ENCODE assay signal across 11 cellular contexts in the genomic region with DNA sequence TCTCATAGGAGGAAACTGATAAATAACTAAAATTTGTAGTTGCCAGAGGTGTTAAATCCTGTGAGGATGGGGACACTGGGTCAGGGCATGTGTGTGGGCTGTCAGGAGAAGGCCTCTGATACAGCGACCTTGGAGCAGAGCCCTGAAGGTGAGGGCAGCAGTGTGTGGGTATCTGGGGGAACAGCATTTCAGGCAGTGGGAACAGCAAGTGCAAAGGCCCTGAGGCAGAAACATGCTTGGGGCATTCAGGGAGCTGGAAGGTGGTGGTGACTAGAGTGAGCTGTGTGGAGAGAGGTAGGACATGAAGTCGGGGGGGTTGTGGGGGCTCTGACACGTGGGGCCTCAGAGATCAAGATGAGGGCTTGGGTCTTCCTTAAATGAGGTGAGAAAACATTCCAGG. TPM values are rescaled to one million over a fixed set of nuclear protein-coding genes. Genes with fewer than 3 reads are reported as not detected.
DNase-seq lines count a peak whose midpoint lies in the region; ATAC-seq, FAIRE-seq and TF ChIP-seq lines count a peak whose summit lies in the region.
"Had no signal": no experiment of that assay in that cellular context is flagged by ENCODE, and none has a peak within 500 bp of the region (broad histone marks: within the 10 kb centered on the region; RNA-seq: fewer than 3 reads in every experiment).

No MANE protein-coding gene starts in this region.

- H3K4me3 Mint-ChIP-seq in Calu3 (ENCODE audit: low read depth, unreplicated experiment) (peak overlapping the region; percentile 40), astrocyte (ENCODE audit: unreplicated experiment) (no peak overlapping the region)

- in situ Hi-C loops in HepG2 (cut with HindIII; ENCODE audit: extremely low pct_ligation_motif_present, low pct_unique_long_range_greater_than_20kb), result loop anchor here (5.0 kb wide), 1 partner anchor 68 kb away; no protein-coding TSS in a partner anchor

- TF ChIP-seq CTCF in Calu3 (IDR thresholded peaks at IDR 0.05; ENCODE audit: unreplicated experiment) (no peak), astrocyte (IDR thresholded peaks at IDR 0.05; ENCODE audit: insufficient read depth, low read depth, low read length) (no peak), HepG2 (CRISPR knock-in tag; IDR thresholded peaks at IDR 0.05) (no peak)

- no TSS peak for BruUV-seq in Calu3 (replicated peaks; lab: Mats Ljungman, UMichigan)
- no TSS peak for BruUV-seq in HepG2 (replicated peaks; lab: Mats Ljungman, UMichigan)

- H3K27me3 ChIP-seq in astrocyte (ENCODE audit: insufficient read depth, low read length), result no peaks in the 10 kb centered on the region
- H3K27me3 ChIP-seq in HepG2 (ENCODE audit: control insufficient read depth in 1 of 2, insufficient read depth in 2 of 2, low read length in 2 of 2), result no peaks in the 10 kb centered on the region
- H3K27me3 ChIP-seq in skeletal muscle satellite cell (ENCODE audit: control insufficient read depth, insufficient read depth, low read length), result no peaks in the 10 kb centered on the region
- no peaks in the 10 kb centered on the region for H3K27me3 ChIP-seq in MG63
- no peaks in the 10 kb centered on the region for H3K27me3 ChIP-seq in H7 (ENCODE audit: control insufficient read depth, insufficient read depth, low read length)

- H3K27me3 Mint-ChIP-seq in Calu3 (ENCODE audit: unreplicated experiment) (no peaks in the 10 kb centered on the region), astrocyte (ENCODE audit: low read depth, unreplicated experiment) (no peaks in the 10 kb centered on the region)

- peak overlapping the region; percentile 61 for H3K4me2 ChIP-seq in astrocyte (ENCODE audit: low read length)
- peak overlapping the region; percentile 73 for H3K4me2 ChIP-seq in HepG2 (ENCODE audit: low read depth, low read length)
- peak overlapping the region; percentile 66 for H3K4me2 ChIP-seq in skeletal muscle satellite cell (ENCODE audit: low read length)

- H3K79me2 ChIP-seq in astrocyte (ENCODE audit: insufficient read depth, low read length) (peaks cover 24% of the 10 kb centered on the region), HepG2 (ENCODE audit: insufficient read depth, low read length) (no peaks in the 10 kb centered on the region)

- peaks cover 38% of the 10 kb centered on the region for H3K4me1 Mint-ChIP-seq in Calu3 (ENCODE audit: low read depth, unreplicated experiment)
- peaks cover 44% of the 10 kb centered on the region for H3K4me1 Mint-ChIP-seq in astrocyte (ENCODE audit: low read depth, unreplicated experiment)

- H3K36me3 ChIP-seq in astrocyte (ENCODE audit: insufficient read depth, low read length) (no peaks in the 10 kb centered on the region), HepG2 (replicated peaks in 1 of 2; ENCODE audit: control insufficient read depth in 1 of 2, insufficient read depth in 2 of 2, low read length in 2 of 2) (no peaks in the 10 kb centered on the region), skeletal muscle satellite cell (ENCODE audit: insufficient read depth, low read length) (no peaks in the 10 kb centered on the region), MG63 (no peaks in the 10 kb centered on the region), H7 (replicated peaks; ENCODE audit: control insufficient read depth, insufficient read depth, low read length) (no peaks in the 10 kb centered on the region)
- H3K36me3 ChIP-seq: neutrophil had no signal

- H4K20me1 ChIP-seq in astrocyte (ENCODE audit: insufficient read depth, low read length), result peaks cover 85% of the 10 kb centered on the region
- H4K20me1 ChIP-seq in HepG2 (ENCODE audit: insufficient read depth, low read length), result no peaks in the 10 kb centered on the region

- WGBS in HepG2 (ENCODE audit: low lambda C conversion rate), result 65% methylated on average over 3 of the region's 3 CpGs

- CTCF ChIA-PET in Calu3 (lab: Charles Lee), result interaction anchor here (1.4 to 2.4 kb wide), 2 partner anchors 16 to 25 kb away, joined by 4 to 7 read pairs; no protein-coding TSS in a partner anchor
- CTCF ChIA-PET in HepG2 (lab: Yijun Ruan, JAX; ENCODE audit: low intra/inter-chr PET ratio, low total read pairs), result interaction anchor here (1.4 kb wide), 1 partner anchor 68 kb away, joined by 3 read pairs; no protein-coding TSS in a partner anchor

- no peak for TF ChIP-seq POLR2A in HepG2 (IDR thresholded peaks at IDR 0.05; ENCODE audit: insufficient read depth in 1 of 2, low read depth in 2 of 2, low read length in 2 of 2)

- H2AFZ ChIP-seq in astrocyte (ENCODE audit: low read depth, low read length), result no peak overlapping the region
- no peak overlapping the region for H2AFZ ChIP-seq in HepG2 (ENCODE audit: low read length)

- no peak for TF ChIP-seq EP300 in HepG2 (IDR thresholded peaks at IDR 0.05; ENCODE audit: low read depth in 2 of 2, low read length in 2 of 2)
- TF ChIP-seq EP300 in HepG2 (CRISPR knock-in tag; IDR thresholded peaks at IDR 0.05; ENCODE audit: borderline replicate concordance), result no peak

- H3K4me3 ChIP-seq in astrocyte (ENCODE audit: insufficient read depth, low read depth, low read length) (no peak overlapping the region), HepG2 (replicated peaks in 1 of 3; ENCODE audit: insufficient read depth in 1 of 3, low read depth in 2 of 3, low read length in 3 of 3) (peak overlapping the region in 1 of 3 experiments; percentile 45; a peak in 1 of 6 replicates), skeletal muscle satellite cell (ENCODE audit: low read length) (peak overlapping the region; percentile 16), MG63 (no peak overlapping the region), H7 (ENCODE audit: insufficient read depth, low read depth, low read length) (no peak overlapping the region)

- DNase-seq in Calu3, result no peak
- no peak for DNase-seq in astrocyte (ENCODE audit: low read depth)
- DNase-seq in HepG2 (ENCODE audit: low spot score), result no peak
- DNase-seq in MG63, result no peak
- no peak for DNase-seq in H7
- DNase-seq: NCI-H2081 treated with DMSO at 0.1 percent for 48 hours had no signal

- peak overlapping the region; percentile 74 for H3K9ac ChIP-seq in astrocyte (ENCODE audit: low read length)
- H3K9ac ChIP-seq in HepG2 (ENCODE audit: insufficient read depth, low read depth, low read length), result 0 out of 2 replicates have a peak overlapping the region, but pooled peaks have one; percentile 51
- peak overlapping the region; percentile 79 for H3K9ac ChIP-seq in skeletal muscle satellite cell (ENCODE audit: low read depth, low read length)

- intact Hi-C loops in Calu3 (cut with micrococcal nuclease; ENCODE audit: unreplicated experiment) (no loop called here), HepG2 (cut with micrococcal nuclease; ENCODE audit: unreplicated experiment) (no loop called here)

- peaks cover 10% of the 10 kb centered on the region for H3K36me3 Mint-ChIP-seq in Calu3 (ENCODE audit: insufficient read depth, unreplicated experiment)
- peaks cover 2% of the 10 kb centered on the region for H3K36me3 Mint-ChIP-seq in astrocyte (ENCODE audit: low read depth, unreplicated experiment)
- H3K36me3 Mint-ChIP-seq: CD14-positive monocyte had no signal

- no peak for ATAC-seq in HepG2
- no peak for ATAC-seq in HG02763 (IDR thresholded peaks at IDR 0.05; ENCODE audit: unreplicated experiment)
- ATAC-seq in HG03378 (IDR thresholded peaks at IDR 0.05; ENCODE audit: unreplicated experiment), result no peak

- peaks cover 4% of the 10 kb centered on the region for H3K9me3 Mint-ChIP-seq in Calu3 (ENCODE audit: low read depth, unreplicated experiment)
- peaks cover 1% of the 10 kb centered on the region for H3K9me3 Mint-ChIP-seq in astrocyte (ENCODE audit: unreplicated experiment)
- H3K9me3 Mint-ChIP-seq: CD14-positive monocyte had no signal

- no peaks in the 10 kb centered on the region for H3K9me3 ChIP-seq in astrocyte (ENCODE audit: insufficient read depth, low read depth, low read length)
- H3K9me3 ChIP-seq in HepG2 (ENCODE audit: low read length), result no peaks in the 10 kb centered on the region
- H3K9me3 ChIP-seq in skeletal muscle satellite cell (replicated peaks; ENCODE audit: low read length), result no peaks in the 10 kb centered on the region
- no peaks in the 10 kb centered on the region for H3K9me3 ChIP-seq in MG63
- H3K9me3 ChIP-seq: neutrophil had no signal

- no peak for TF ChIP-seq RAD21 in HepG2 (CRISPR knock-in tag; IDR thresholded peaks at IDR 0.05)

- H3K4me1 ChIP-seq in astrocyte (ENCODE audit: insufficient read depth, low read length) (peaks cover 16% of the 10 kb centered on the region), HepG2 (ENCODE audit: insufficient read depth, low read length) (peaks cover 77% of the 10 kb centered on the region), skeletal muscle satellite cell (ENCODE audit: control insufficient read depth, insufficient read depth, low read length) (peaks cover 33% of the 10 kb centered on the region)

- H3K27ac Mint-ChIP-seq in Calu3 (ENCODE audit: unreplicated experiment) (peak overlapping the region; percentile 81), astrocyte (ENCODE audit: unreplicated experiment) (peak overlapping the region; percentile 91)

- POLR2A ChIA-PET in HepG2 (lab: Yijun Ruan, JAX), result interaction anchor here (0.7 to 2.5 kb wide), 5 partner anchors 9 to 68 kb away, joined by 3 to 36 read pairs (median 4); no protein-coding TSS in a partner anchor

- FAIRE-seq in astrocyte (lab: Jason Lieb, UNC) (no peak), HepG2 (lab: Jason Lieb, UNC) (no peak)

- H3K27ac ChIP-seq in astrocyte (ENCODE audit: low read depth, low read length) (peak overlapping the region; percentile 89), HepG2 (ENCODE audit: extremely low read length, insufficient read depth, low read length) (no peak overlapping the region)
- H3K27ac ChIP-seq: neutrophil had no signal

RNA-seq across cellular contexts. Expression of gene ARHGEF10L, which starts 30.7 kb away (rescaled TPM):
- 19.6 and 20.1 TPM in 2 replicates for total RNA-seq in Calu3 (2022)
- total RNA-seq in astrocyte, result 14.2 and 15.7 TPM in 2 replicates
- 26.2 and 46.5 TPM in 2 replicates for total RNA-seq in HepG2 (2016; rRNA removed; fragmentation: Illumina TruSeq; extraction: Trizol)
- total RNA-seq in HepG2 (2016; cell fraction: cytosol; rRNA removed; fragmentation: Illumina TruSeq; extraction: Trizol; ENCODE audit: low read depth), result 13.6 and 14.7 TPM in 2 replicates
- 24.8 and 47.9 TPM in 2 replicates for total RNA-seq in HepG2 (2016; cell fraction: insoluble cytoplasmic fraction; rRNA removed; fragmentation: Illumina TruSeq; extraction: Trizol)
- 19.1 and 19.9 TPM in 2 replicates for total RNA-seq in HepG2 (2016; cell fraction: membrane; rRNA removed; fragmentation: Illumina TruSeq; extraction: Trizol)
- total RNA-seq in HepG2 (2016; cell fraction: nucleus; rRNA removed; fragmentation: Illumina TruSeq; extraction: Trizol), result 59.8 and 74.6 TPM in 2 replicates
- 78.3 and 107 TPM in 2 replicates for polyA plus RNA-seq in HepG2 (2011; rRNA removed)
- 20.2 and 37.0 TPM in 2 replicates for polyA plus RNA-seq in HepG2 (2011; cell fraction: cytosol; rRNA removed)
- polyA plus RNA-seq in HepG2 (2011; cell fraction: nucleus; rRNA removed), result 844 and 1,154 TPM in 2 replicates
- polyA plus RNA-seq in HepG2 (2012), result 43.3 and 63.3 TPM in 2 replicates
- 2.2 and 2.8 TPM in 2 replicates for polyA plus RNA-seq in HepG2 (2016; cell fraction: cytosol; fragmentation: Illumina TruSeq; extraction: Trizol; ENCODE audit: low read depth)
- 18.1 and 22.2 TPM in 2 replicates for polyA plus RNA-seq in HepG2 (2016; cell fraction: insoluble cytoplasmic fraction; fragmentation: Illumina TruSeq; extraction: Trizol; ENCODE audit: low read depth)
- polyA plus RNA-seq in HepG2 (2016; cell fraction: membrane; fragmentation: Illumina TruSeq; extraction: Trizol; ENCODE audit: low read depth), result 4.7 and 5.9 TPM in 2 replicates
- 127 and 131 TPM in 2 replicates for polyA plus RNA-seq in HepG2 (2016; cell fraction: nucleus; fragmentation: Illumina TruSeq; extraction: Trizol; ENCODE audit: insufficient read depth, low read depth)
- 15.7 and 166 TPM in 2 replicates for polyA minus RNA-seq in HepG2 (2011; rRNA and poly(A)+ RNA removed; ENCODE audit: low replicate concordance)
- polyA minus RNA-seq in HepG2 (2011; cell fraction: cytosol; rRNA and poly(A)+ RNA removed), result 36.6 and 43.4 TPM in 2 replicates
- 147 and 148 TPM in 2 replicates for polyA minus RNA-seq in HepG2 (2011; cell fraction: nucleus; rRNA and poly(A)+ RNA removed)
- 11.9 and 14.4 TPM in 2 replicates for total RNA-seq in skeletal muscle satellite cell (2012; rRNA removed)
- 7.6 and 15.9 TPM in 2 replicates for total RNA-seq in MG63 (2014; rRNA removed; shearing (Covaris generic); ENCODE audit: low replicate concordance)
- 54.8 and 76.9 TPM in 2 replicates for total RNA-seq in H7 (2014; rRNA removed; shearing (Covaris generic))
